Comparison of ENCODE assay signal across 8 cellular contexts in genomic region chr10:72625276-72625607, GRCh38. TPM values are rescaled to one million over a fixed set of nuclear protein-coding genes. Genes with fewer than 3 reads are reported as not detected.
DNase-seq lines count a peak whose midpoint lies in the region; TF ChIP-seq lines count a peak whose summit lies in the region.

No MANE protein-coding gene starts in this region.

- H3K9me3 ChIP-seq in HUES6 (ENCODE audit: control insufficient read depth, insufficient read depth, low read depth, low read length): no peaks in the 10 kb centered on the region
- no peaks in the 10 kb centered on the region for H3K9me3 ChIP-seq in mesodermal cell (ENCODE audit: control insufficient read depth, low read length)

- no peaks in the 10 kb centered on the region for H3K9me3 Mint-ChIP-seq in MCF 10A (ENCODE audit: unreplicated experiment)

- H3K36me3 ChIP-seq in HUES6 (ENCODE audit: control insufficient read depth, insufficient read depth, low read length) (no peaks in the 10 kb centered on the region), mesodermal cell (ENCODE audit: control insufficient read depth, insufficient read depth, low read length) (no peaks in the 10 kb centered on the region)

- peak overlapping the region; percentile 83 for H3K9ac ChIP-seq in HUES6 (ENCODE audit: low read length)

- peak overlapping the region; percentile 75 for H3K4me3 Mint-ChIP-seq in MCF 10A (ENCODE audit: unreplicated experiment)

- H3K4me3 ChIP-seq in HUES6 (ENCODE audit: low read depth, low read length) (peak overlapping the region; percentile 99), mesodermal cell (ENCODE audit: extremely low read depth, insufficient read depth, low read length, poor library complexity, severe bottlenecking) (peak overlapping the region; percentile 96)

- H3K4me1 ChIP-seq in HUES6 (ENCODE audit: control insufficient read depth, insufficient read depth, low read length): no peaks in the 10 kb centered on the region
- H3K4me1 ChIP-seq in mesodermal cell (ENCODE audit: control insufficient read depth, insufficient read depth, low read length, poor library complexity, severe bottlenecking): no peaks in the 10 kb centered on the region

- no peaks in the 10 kb centered on the region for H3K36me3 Mint-ChIP-seq in MCF 10A (ENCODE audit: insufficient read depth, unreplicated experiment)

- peaks cover 10% of the 10 kb centered on the region for H3K4me1 Mint-ChIP-seq in MCF 10A (ENCODE audit: insufficient read depth, unreplicated experiment)

- intact Hi-C loops in MCF 10A (cut with micrococcal nuclease): loop anchor here (5.0 to 10.0 kb wide), 2 partner anchors 207 to 440 kb away; no protein-coding TSS in a partner anchor

- H3K27ac ChIP-seq in HUES6 (ENCODE audit: low read depth, low read length) (no peak overlapping the region), mesodermal cell (ENCODE audit: low read depth, low read length, severe bottlenecking) (peak overlapping the region; percentile 73)

- WGBS in mesodermal cell (ENCODE audit: insufficient coverage in 2 of 2), 2 experiments: 2 to 3% methylated on average over 9 of the region's 10 CpGs

- peak overlapping the region; percentile 26 for H3K27ac Mint-ChIP-seq in MCF 10A (ENCODE audit: low read depth, unreplicated experiment)

- no peaks in the 10 kb centered on the region for H3K27me3 ChIP-seq in HUES6 (ENCODE audit: control insufficient read depth, insufficient read depth, low read length)

- no peak for TF ChIP-seq CTCF in MCF 10A (IDR thresholded peaks at IDR 0.05; ENCODE audit: unreplicated experiment)

- DNase-seq in A172 (ENCODE audit: low spot score): peak; percentile 32
- DNase-seq in MCF 10A (ENCODE audit: unreplicated experiment): no peak
- no peak for DNase-seq in DMS79 (lab: John Stamatoyannopoulos, UW)
- DNase-seq in DMS79 treated with DMSO at 0.1 percent for 48 hours (lab: John Stamatoyannopoulos, UW): no peak
- DNase-seq in NCI-H2029 (lab: John Stamatoyannopoulos, UW): no peak
- no peak for DNase-seq in NK-92 treated with Interleukin-12 subunit alpha and Interleukin-12 subunit beta, amount 100 ng/mL, for 24 hours (lab: John Stamatoyannopoulos, UW)

- CTCF ChIA-PET in MCF 10A (lab: Yijun Ruan, JAX): interaction anchor here (0.6 kb wide), 1 partner anchor 370 kb away, joined by 6 read pairs; no protein-coding TSS in a partner anchor

- POLR2A ChIA-PET in MCF 10A (lab: Yijun Ruan, JAX): interaction anchor here (0.6 to 2.8 kb wide), 29 partner anchors 9 to 396 kb away, joined by 3 to 44 read pairs (median 4); partner anchors contain the start of gene MCU

- BruUV-seq in MCF 10A (replicated peaks; lab: Mats Ljungman, UMichigan): no TSS peak

- no peaks in the 10 kb centered on the region for H3K27me3 Mint-ChIP-seq in MCF 10A (ENCODE audit: insufficient read depth, unreplicated experiment)

RNA-seq across cellular contexts. Expression of gene MICU1, which starts 0.6 kb away (rescaled TPM):
- total RNA-seq in A172 (2014; rRNA removed; shearing (Covaris generic)): 76.0 and 85.2 TPM in 2 replicates
- 25.5 and 34.8 TPM in 2 replicates for total RNA-seq in MCF 10A (2022)
- 52.3 TPM for polyA plus RNA-seq in mesodermal cell (2013, experiment 1 of 2)
- 49.8 TPM for polyA plus RNA-seq in mesodermal cell (2013, experiment 2 of 2)
